In the genomic region with DNA sequence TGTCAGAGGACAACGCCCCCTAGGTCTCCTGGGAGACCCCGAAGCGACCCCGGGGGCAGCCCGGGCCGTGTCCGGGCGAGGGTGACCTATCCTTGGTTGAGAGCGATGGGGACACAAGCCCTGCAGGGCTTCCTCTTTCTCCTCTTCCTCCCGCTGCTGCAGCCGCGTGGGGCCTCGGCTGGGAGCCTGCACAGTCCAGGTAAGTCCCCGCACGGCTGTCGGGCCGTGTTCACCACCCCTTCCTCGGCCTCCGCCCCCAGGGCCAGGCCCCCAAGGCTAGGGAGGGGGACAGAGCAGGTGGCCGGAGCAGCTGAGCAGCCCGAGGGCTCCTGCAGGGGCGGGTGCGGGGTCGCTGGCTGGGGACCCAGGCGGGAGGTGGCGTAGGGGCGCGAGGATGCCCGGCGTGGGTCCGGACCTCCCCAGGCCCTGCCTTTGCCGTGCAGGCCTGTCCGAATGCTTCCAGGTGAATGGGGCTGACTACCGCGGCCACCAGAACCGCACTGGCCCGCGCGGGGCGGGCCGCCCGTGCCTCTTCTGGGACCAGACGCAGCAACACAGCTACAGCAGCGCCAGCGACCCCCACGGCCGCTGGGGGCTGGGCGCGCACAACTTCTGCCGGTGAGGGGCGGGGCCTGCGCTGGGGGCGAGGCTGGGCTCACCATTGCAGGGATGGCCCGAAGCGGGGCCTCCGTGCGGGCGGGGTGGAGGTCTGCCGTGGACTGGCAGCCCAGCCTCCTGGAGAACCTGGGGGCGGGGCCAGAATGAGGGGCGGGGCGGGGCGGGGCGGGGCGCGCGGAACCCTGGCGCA, we compare ENCODE assay signal across 8 cellular contexts. TPM values are rescaled to one million over a fixed set of nuclear protein-coding genes. Genes with fewer than 3 reads are reported as not detected.
A peak's percentile ranks its signal among the peaks of the same experiment; 100 is the strongest.
DNase-seq lines count a peak whose midpoint lies in the region; ATAC-seq, FAIRE-seq and TF ChIP-seq lines count a peak whose summit lies in the region.

No MANE protein-coding gene starts in this region.

- ATAC-seq in activated naive CD4-positive, alpha-beta T cell treated with anti-CD3 and anti-CD28 coated beads, Interleukin-2, amount 50 U/mL, for 72 hours: peak in 1 of 2 donors; percentile 40
- ATAC-seq in HepG2 (peak; percentile 28), HG03095 (IDR thresholded peaks at IDR 0.05; ENCODE audit: unreplicated experiment) (no peak)

- H3K79me2 ChIP-seq in MM.1S (ENCODE audit: low read length) (peaks cover 2% of the 10 kb centered on the region), HepG2 (ENCODE audit: insufficient read depth, low read length) (no peaks in the 10 kb centered on the region)

- H3K27ac ChIP-seq in MM.1S (ENCODE audit: low read length) (no peak overlapping the region), HepG2 (ENCODE audit: extremely low read length, insufficient read depth, low read length) (no peak overlapping the region), thymus (ENCODE audit: low read depth) (no peak overlapping the region)

- intact Hi-C loops in HepG2 (cut with micrococcal nuclease; ENCODE audit: unreplicated experiment): loop anchor here (2.0 kb wide), 1 partner anchor 18 kb away; no protein-coding TSS in a partner anchor

- peak overlapping the region; percentile 63; the same call in 1 of the 2 replicates for H2AFZ ChIP-seq in MM.1S (ENCODE audit: low read length)
- H2AFZ ChIP-seq in HepG2 (ENCODE audit: low read length): no peak overlapping the region

- 0% methylated on average over 12 of the region's 68 CpGs for WGBS in HepG2 (ENCODE audit: low lambda C conversion rate)
- WGBS in thymus: 1% methylated on average over 68 of the region's 68 CpGs

- TF ChIP-seq EP300 in HepG2 (IDR thresholded peaks at IDR 0.05; ENCODE audit: low read depth in 2 of 2, low read length in 2 of 2) (no peak), HepG2 (CRISPR knock-in tag; IDR thresholded peaks at IDR 0.05; ENCODE audit: borderline replicate concordance) (no peak)

- 0 out of 4 replicates have a peak, but pooled peaks of 1 of the 2 experiments have one; percentile 33 for TF ChIP-seq POLR2A in HepG2 (IDR thresholded peaks at IDR 0.05; ENCODE audit: insufficient read depth in 1 of 2, low read depth in 2 of 2, low read length in 2 of 2)

- H3K9ac ChIP-seq in MM.1S (ENCODE audit: low read length) (no peak overlapping the region), HepG2 (ENCODE audit: insufficient read depth, low read depth, low read length) (no peak overlapping the region)

- in situ Hi-C loops in G401 (cut with HindIII; ENCODE audit: low sequenced_read_pairs): no loop called here
- in situ Hi-C loops in SK-MEL-5 (cut with HindIII; ENCODE audit: low pct_unique_long_range_greater_than_20kb, low sequenced_read_pairs): no loop called here
- in situ Hi-C loops in HepG2 (cut with HindIII; ENCODE audit: extremely low pct_ligation_motif_present, low pct_unique_long_range_greater_than_20kb): no loop called here

- H3K4me2 ChIP-seq in MM.1S (ENCODE audit: low read depth, low read length) (peak overlapping the region; percentile 97), HepG2 (ENCODE audit: low read depth, low read length) (peak overlapping the region; percentile 91)

- no TSS peak for BruUV-seq in HepG2 (replicated peaks; lab: Mats Ljungman, UMichigan)

- DNase-seq in G401 (ENCODE audit: low spot score) (peak; percentile 47), MM.1S (no peak), SK-MEL-5 (ENCODE audit: low read depth, low spot score) (peak; percentile 78), HepG2 (ENCODE audit: low spot score) (peak; percentile 74), hippocampal formation (lab: John Stamatoyannopoulos, UW) (no peak)
- DNase-seq in activated naive CD4-positive, alpha-beta T cell treated with anti-CD3 and anti-CD28 coated beads, Interleukin-2, amount 50 U/mL, for 72 hours (ENCODE audit: low spot score in 2 of 2): peak; percentile 64 to 70

- H3K4me3 ChIP-seq in MM.1S (ENCODE audit: low read length) (peak overlapping the region; percentile 50), HepG2 (replicated peaks in 1 of 3; ENCODE audit: insufficient read depth in 1 of 3, low read depth in 2 of 3, low read length in 3 of 3) (peak overlapping the region; percentile 51 to 78 (median 63)), thymus (ENCODE audit: low read length) (peak overlapping the region; percentile 37)

- no peak overlapping the region for H3K27ac Mint-ChIP-seq in activated naive CD4-positive, alpha-beta T cell treated with anti-CD3 and anti-CD28 coated beads, Interleukin-2, amount 50 U/mL, for 72 hours

- H4K20me1 ChIP-seq in MM.1S (ENCODE audit: insufficient read depth, low read length) (no peaks in the 10 kb centered on the region), HepG2 (ENCODE audit: insufficient read depth, low read length) (no peaks in the 10 kb centered on the region)

- CTCF ChIA-PET in HepG2 (lab: Yijun Ruan, JAX; ENCODE audit: low intra/inter-chr PET ratio, low total read pairs): no interaction called here

- FAIRE-seq in HepG2 (lab: Jason Lieb, UNC): no peak

- TF ChIP-seq RAD21 in HepG2 (CRISPR knock-in tag; IDR thresholded peaks at IDR 0.05): no peak

- no peaks in the 10 kb centered on the region for H3K9me3 ChIP-seq in MM.1S (replicated peaks; ENCODE audit: insufficient read depth, low read length)
- no peaks in the 10 kb centered on the region for H3K9me3 ChIP-seq in HepG2 (ENCODE audit: low read length)
- no peaks in the 10 kb centered on the region for H3K9me3 ChIP-seq in thymus (ENCODE audit: control insufficient read depth)

- no peaks in the 10 kb centered on the region for H3K9me3 Mint-ChIP-seq in activated naive CD4-positive, alpha-beta T cell treated with anti-CD3 and anti-CD28 coated beads, Interleukin-2, amount 50 U/mL, for 72 hours

- no peaks in the 10 kb centered on the region for H3K36me3 ChIP-seq in MM.1S (replicated peaks; ENCODE audit: insufficient read depth, low read length)
- H3K36me3 ChIP-seq in HepG2 (replicated peaks in 1 of 2; ENCODE audit: control insufficient read depth in 1 of 2, insufficient read depth in 2 of 2, low read length in 2 of 2): no peaks in the 10 kb centered on the region
- no peaks in the 10 kb centered on the region for H3K36me3 ChIP-seq in thymus (ENCODE audit: control insufficient read depth, insufficient read depth)

- POLR2A ChIA-PET in HepG2 (lab: Yijun Ruan, JAX): interaction anchor here (0.6 to 2.5 kb wide), 9 partner anchors 15 to 63 kb away, joined by 3 to 11 read pairs (median 5); a partner anchor contains a TSS

- peaks cover 32% of the 10 kb centered on the region for H3K27me3 ChIP-seq in MM.1S (replicated peaks; ENCODE audit: insufficient read depth, low read length)
- H3K27me3 ChIP-seq in HepG2 (ENCODE audit: control insufficient read depth in 1 of 2, insufficient read depth in 2 of 2, low read length in 2 of 2): peaks cover 0 to 7% of the 10 kb centered on the region in 2 experiments; a peak in 3 of 5 replicates
- peaks cover 60% of the 10 kb centered on the region for H3K27me3 ChIP-seq in thymus (ENCODE audit: control insufficient read depth, insufficient read depth)

- H3K4me1 ChIP-seq in MM.1S (ENCODE audit: low read length): peaks cover 13% of the 10 kb centered on the region
- H3K4me1 ChIP-seq in HepG2 (ENCODE audit: insufficient read depth, low read length): peaks cover 24% of the 10 kb centered on the region
- H3K4me1 ChIP-seq in thymus (ENCODE audit: control insufficient read depth, insufficient read depth, low read length): peaks cover 41% of the 10 kb centered on the region

- TF ChIP-seq CTCF in MM.1S (IDR thresholded peaks at IDR 0.05; ENCODE audit: low read length) (no peak), HepG2 (CRISPR knock-in tag; IDR thresholded peaks at IDR 0.05) (no peak; the same call in 1 of the 2 replicates)

- H3F3A ChIP-seq in MM.1S (ENCODE audit: insufficient read depth, low read length): peaks cover 6% of the 10 kb centered on the region; the same call in 1 of the 2 replicates

- H3K36me3 Mint-ChIP-seq in activated naive CD4-positive, alpha-beta T cell treated with anti-CD3 and anti-CD28 coated beads, Interleukin-2, amount 50 U/mL, for 72 hours: peaks cover 0 to 8% of the 10 kb centered on the region in 2 donors

- H3K9me2 ChIP-seq in MM.1S (replicated peaks; ENCODE audit: insufficient read depth, low read length): no peaks in the 10 kb centered on the region

RNA-seq across cellular contexts. Expression of a gene that starts 0.5 kb away (rescaled TPM):
- 64.8 and 80.7 TPM in 2 replicates for total RNA-seq in G401 (2014; rRNA removed; shearing (Covaris generic))
- 3.7 and 4.5 TPM in 2 replicates for total RNA-seq in SK-MEL-5 (2014; rRNA removed; shearing (Covaris generic))
- 2.5 and 3.2 TPM in 2 replicates for polyA plus RNA-seq in SK-MEL-5 (2015; cell fraction: cytosol; rRNA removed)
- polyA plus RNA-seq in SK-MEL-5 (2015; cell fraction: nucleus; rRNA removed): 9.8 and 10.8 TPM in 2 replicates
- total RNA-seq in activated naive CD4-positive, alpha-beta T cell treated with anti-CD3 and anti-CD28 coated beads, Interleukin-2, amount 50 U/mL, for 72 hours: not detected
- 0.51 and 1.2 TPM in 2 replicates for total RNA-seq in HepG2 (2016; rRNA removed; fragmentation: Illumina TruSeq; extraction: Trizol)
- not detected in 2 replicates for total RNA-seq in HepG2 (2016; cell fraction: cytosol; rRNA removed; fragmentation: Illumina TruSeq; extraction: Trizol; ENCODE audit: low read depth)
- total RNA-seq in HepG2 (2016; cell fraction: insoluble cytoplasmic fraction; rRNA removed; fragmentation: Illumina TruSeq; extraction: Trizol): 0.37 and 1.4 TPM in 2 replicates
- total RNA-seq in HepG2 (2016; cell fraction: membrane; rRNA removed; fragmentation: Illumina TruSeq; extraction: Trizol): 0.25 and 0.31 TPM in 2 replicates
- 0.84 and 0.88 TPM in 2 replicates for total RNA-seq in HepG2 (2016; cell fraction: nucleus; rRNA removed; fragmentation: Illumina TruSeq; extraction: Trizol)
- polyA plus RNA-seq in HepG2 (2011; rRNA removed) (0.48 and 1.0 TPM in 2 replicates), thymus (3.1 TPM)
- 0.50 and 1.1 TPM in 2 replicates for polyA plus RNA-seq in HepG2 (2011; cell fraction: cytosol; rRNA removed)
- 2.7 and 4.2 TPM in 2 replicates for polyA plus RNA-seq in HepG2 (2011; cell fraction: nucleus; rRNA removed)
- 0.37 and 0.42 TPM in 2 replicates for polyA plus RNA-seq in HepG2 (2012)
- polyA plus RNA-seq in HepG2 (2016; cell fraction: cytosol; fragmentation: Illumina TruSeq; extraction: Trizol; ENCODE audit: low read depth): 0.07 and 0.14 TPM in 2 replicates
- polyA plus RNA-seq in HepG2 (2016; cell fraction: insoluble cytoplasmic fraction; fragmentation: Illumina TruSeq; extraction: Trizol; ENCODE audit: low read depth): 0.38 and 0.40 TPM in 2 replicates
- polyA plus RNA-seq in HepG2 (2016; cell fraction: membrane; fragmentation: Illumina TruSeq; extraction: Trizol; ENCODE audit: low read depth): 0.12 and 0.13 TPM in 2 replicates
- 0.93 and 1.5 TPM in 2 replicates for polyA plus RNA-seq in HepG2 (2016; cell fraction: nucleus; fragmentation: Illumina TruSeq; extraction: Trizol; ENCODE audit: insufficient read depth, low read depth)
- polyA minus RNA-seq in HepG2 (2011; rRNA and poly(A)+ RNA removed; ENCODE audit: low replicate concordance): 0.33 and 0.68 TPM in 2 replicates
- polyA minus RNA-seq in HepG2 (2011; cell fraction: cytosol; rRNA and poly(A)+ RNA removed): 0.49 and 0.62 TPM in 2 replicates
- not detected in 2 replicates for polyA minus RNA-seq in HepG2 (2011; cell fraction: nucleus; rRNA and poly(A)+ RNA removed)

RNA-seq across cellular contexts. Expression of a gene that starts 4.5 kb away (rescaled TPM):
- 29.0 and 43.4 TPM in 2 replicates for total RNA-seq in G401 (2014; rRNA removed; shearing (Covaris generic))
- 24.5 and 30.3 TPM in 2 replicates for total RNA-seq in SK-MEL-5 (2014; rRNA removed; shearing (Covaris generic))
- polyA plus RNA-seq in SK-MEL-5 (2015; cell fraction: cytosol; rRNA removed): 49.8 and 56.9 TPM in 2 replicates
- 76.1 and 88.0 TPM in 2 replicates for polyA plus RNA-seq in SK-MEL-5 (2015; cell fraction: nucleus; rRNA removed)
- total RNA-seq in activated naive CD4-positive, alpha-beta T cell treated with anti-CD3 and anti-CD28 coated beads, Interleukin-2, amount 50 U/mL, for 72 hours: 10 to 100 TPM; 24.0 to 31.6 TPM
- total RNA-seq in HepG2 (2016; rRNA removed; fragmentation: Illumina TruSeq; extraction: Trizol): 15.6 and 24.8 TPM in 2 replicates
- total RNA-seq in HepG2 (2016; cell fraction: cytosol; rRNA removed; fragmentation: Illumina TruSeq; extraction: Trizol; ENCODE audit: low read depth): 7.8 and 8.9 TPM in 2 replicates
- total RNA-seq in HepG2 (2016; cell fraction: insoluble cytoplasmic fraction; rRNA removed; fragmentation: Illumina TruSeq; extraction: Trizol): 13.6 and 26.2 TPM in 2 replicates
- 19.5 and 26.0 TPM in 2 replicates for total RNA-seq in HepG2 (2016; cell fraction: membrane; rRNA removed; fragmentation: Illumina TruSeq; extraction: Trizol)
- 16.6 and 19.1 TPM in 2 replicates for total RNA-seq in HepG2 (2016; cell fraction: nucleus; rRNA removed; fragmentation: Illumina TruSeq; extraction: Trizol)
- polyA plus RNA-seq in HepG2 (2011; rRNA removed) (15.9 and 17.4 TPM in 2 replicates), thymus (9.5 TPM)
- polyA plus RNA-seq in HepG2 (2011; cell fraction: cytosol; rRNA removed): 11.1 and 17.3 TPM in 2 replicates
- polyA plus RNA-seq in HepG2 (2011; cell fraction: nucleus; rRNA removed): 29.7 and 33.7 TPM in 2 replicates
- 6.7 and 7.6 TPM in 2 replicates for polyA plus RNA-seq in HepG2 (2012)
- 6.6 and 8.9 TPM in 2 replicates for polyA plus RNA-seq in HepG2 (2016; cell fraction: cytosol; fragmentation: Illumina TruSeq; extraction: Trizol; ENCODE audit: low read depth)
- polyA plus RNA-seq in HepG2 (2016; cell fraction: insoluble cytoplasmic fraction; fragmentation: Illumina TruSeq; extraction: Trizol; ENCODE audit: low read depth): 15.6 and 18.9 TPM in 2 replicates
- polyA plus RNA-seq in HepG2 (2016; cell fraction: membrane; fragmentation: Illumina TruSeq; extraction: Trizol; ENCODE audit: low read depth): 15.5 and 18.8 TPM in 2 replicates
- 35.6 and 37.9 TPM in 2 replicates for polyA plus RNA-seq in HepG2 (2016; cell fraction: nucleus; fragmentation: Illumina TruSeq; extraction: Trizol; ENCODE audit: insufficient read depth, low read depth)
- 34.1 and 50.0 TPM in 2 replicates for polyA minus RNA-seq in HepG2 (2011; rRNA and poly(A)+ RNA removed; ENCODE audit: low replicate concordance)
- polyA minus RNA-seq in HepG2 (2011; cell fraction: cytosol; rRNA and poly(A)+ RNA removed): 12.6 and 13.7 TPM in 2 replicates
- 4.7 and 6.1 TPM in 2 replicates for polyA minus RNA-seq in HepG2 (2011; cell fraction: nucleus; rRNA and poly(A)+ RNA removed)

RNA-seq across cellular contexts. Expression of a gene that starts 15.6 kb away (rescaled TPM):
- total RNA-seq in G401 (2014; rRNA removed; shearing (Covaris generic)): 9.3 and 19.0 TPM in 2 replicates
- total RNA-seq in SK-MEL-5 (2014; rRNA removed; shearing (Covaris generic)): 12.5 and 13.8 TPM in 2 replicates
- polyA plus RNA-seq in SK-MEL-5 (2015; cell fraction: cytosol; rRNA removed): 61.0 and 75.3 TPM in 2 replicates
- 99.2 and 159 TPM in 2 replicates for polyA plus RNA-seq in SK-MEL-5 (2015; cell fraction: nucleus; rRNA removed)
- 100 to 1,000 TPM; 125 to 193 TPM for total RNA-seq in activated naive CD4-positive, alpha-beta T cell treated with anti-CD3 and anti-CD28 coated beads, Interleukin-2, amount 50 U/mL, for 72 hours
- total RNA-seq in HepG2 (2016; rRNA removed; fragmentation: Illumina TruSeq; extraction: Trizol): 8.4 and 27.8 TPM in 2 replicates
- total RNA-seq in HepG2 (2016; cell fraction: cytosol; rRNA removed; fragmentation: Illumina TruSeq; extraction: Trizol; ENCODE audit: low read depth): 8.3 and 10.7 TPM in 2 replicates
- 8.6 and 25.9 TPM in 2 replicates for total RNA-seq in HepG2 (2016; cell fraction: insoluble cytoplasmic fraction; rRNA removed; fragmentation: Illumina TruSeq; extraction: Trizol)
- 12.7 and 13.0 TPM in 2 replicates for total RNA-seq in HepG2 (2016; cell fraction: membrane; rRNA removed; fragmentation: Illumina TruSeq; extraction: Trizol)
- 27.2 and 33.5 TPM in 2 replicates for total RNA-seq in HepG2 (2016; cell fraction: nucleus; rRNA removed; fragmentation: Illumina TruSeq; extraction: Trizol)
- 6.6 and 7.0 TPM in 2 replicates for polyA plus RNA-seq in HepG2 (2011; rRNA removed)
- 1.9 and 8.9 TPM in 2 replicates for polyA plus RNA-seq in HepG2 (2011; cell fraction: cytosol; rRNA removed)
- polyA plus RNA-seq in HepG2 (2011; cell fraction: nucleus; rRNA removed): 26.5 and 50.1 TPM in 2 replicates
- 6.9 and 11.9 TPM in 2 replicates for polyA plus RNA-seq in HepG2 (2012)
- polyA plus RNA-seq in HepG2 (2016; cell fraction: cytosol; fragmentation: Illumina TruSeq; extraction: Trizol; ENCODE audit: low read depth): 5.7 and 6.3 TPM in 2 replicates
- 14.9 and 16.6 TPM in 2 replicates for polyA plus RNA-seq in HepG2 (2016; cell fraction: insoluble cytoplasmic fraction; fragmentation: Illumina TruSeq; extraction: Trizol; ENCODE audit: low read depth)
- 6.9 and 8.9 TPM in 2 replicates for polyA plus RNA-seq in HepG2 (2016; cell fraction: membrane; fragmentation: Illumina TruSeq; extraction: Trizol; ENCODE audit: low read depth)
- polyA plus RNA-seq in HepG2 (2016; cell fraction: nucleus; fragmentation: Illumina TruSeq; extraction: Trizol; ENCODE audit: insufficient read depth, low read depth): 68.0 and 69.8 TPM in 2 replicates
- polyA minus RNA-seq in HepG2 (2011; rRNA and poly(A)+ RNA removed; ENCODE audit: low replicate concordance): 9.6 and 11.3 TPM in 2 replicates
- 3.5 and 4.1 TPM in 2 replicates for polyA minus RNA-seq in HepG2 (2011; cell fraction: cytosol; rRNA and poly(A)+ RNA removed)
- polyA minus RNA-seq in HepG2 (2011; cell fraction: nucleus; rRNA and poly(A)+ RNA removed): 9.4 and 9.8 TPM in 2 replicates
- 5.3 TPM for polyA plus RNA-seq in thymus

RNA-seq across cellular contexts. Expression of a gene that starts 48.1 kb away (rescaled TPM):
- not detected in 2 replicates for total RNA-seq in G401 (2014; rRNA removed; shearing (Covaris generic))
- total RNA-seq in SK-MEL-5 (2014; rRNA removed; shearing (Covaris generic)): not detected in 2 replicates
- not detected in 2 replicates for polyA plus RNA-seq in SK-MEL-5 (2015; cell fraction: cytosol; rRNA removed)
- not detected in 2 replicates for polyA plus RNA-seq in SK-MEL-5 (2015; cell fraction: nucleus; rRNA removed)
- total RNA-seq in activated naive CD4-positive, alpha-beta T cell treated with anti-CD3 and anti-CD28 coated beads, Interleukin-2, amount 50 U/mL, for 72 hours: under 1 TPM in 1 of 2 donors, not detected in 1; 0.11 TPM
- 0.08 and 0.15 TPM in 2 replicates for total RNA-seq in HepG2 (2016; rRNA removed; fragmentation: Illumina TruSeq; extraction: Trizol)
- total RNA-seq in HepG2 (2016; cell fraction: cytosol; rRNA removed; fragmentation: Illumina TruSeq; extraction: Trizol; ENCODE audit: low read depth): not detected in 2 replicates
- total RNA-seq in HepG2 (2016; cell fraction: insoluble cytoplasmic fraction; rRNA removed; fragmentation: Illumina TruSeq; extraction: Trizol): 0.09 and 0.11 TPM in 2 replicates
- total RNA-seq in HepG2 (2016; cell fraction: membrane; rRNA removed; fragmentation: Illumina TruSeq; extraction: Trizol): 0.09 and 0.14 TPM in 2 replicates
- not detected in 2 replicates for total RNA-seq in HepG2 (2016; cell fraction: nucleus; rRNA removed; fragmentation: Illumina TruSeq; extraction: Trizol)
- 0.26 and 0.48 TPM in 2 replicates for polyA plus RNA-seq in HepG2 (2011; rRNA removed)
- polyA plus RNA-seq in HepG2 (2011; cell fraction: cytosol; rRNA removed): 0.26 and 0.52 TPM in 2 replicates
- polyA plus RNA-seq in HepG2 (2011; cell fraction: nucleus; rRNA removed): 2.1 and 2.4 TPM in 2 replicates
- 0.32 and 0.53 TPM in 2 replicates for polyA plus RNA-seq in HepG2 (2012)
- 0.08 and 0.20 TPM in 2 replicates for polyA plus RNA-seq in HepG2 (2016; cell fraction: cytosol; fragmentation: Illumina TruSeq; extraction: Trizol; ENCODE audit: low read depth)
- 0.15 and 0.17 TPM in 2 replicates for polyA plus RNA-seq in HepG2 (2016; cell fraction: insoluble cytoplasmic fraction; fragmentation: Illumina TruSeq; extraction: Trizol; ENCODE audit: low read depth)
- polyA plus RNA-seq in HepG2 (2016; cell fraction: membrane; fragmentation: Illumina TruSeq; extraction: Trizol; ENCODE audit: low read depth): 0.15 TPM in 1 of 2 replicates, not detected in the other
- 1.1 and 1.3 TPM in 2 replicates for polyA plus RNA-seq in HepG2 (2016; cell fraction: nucleus; fragmentation: Illumina TruSeq; extraction: Trizol; ENCODE audit: insufficient read depth, low read depth)
- polyA minus RNA-seq in HepG2 (2011; rRNA and poly(A)+ RNA removed; ENCODE audit: low replicate concordance): 0.26 and 1.1 TPM in 2 replicates
- polyA minus RNA-seq in HepG2 (2011; cell fraction: cytosol; rRNA and poly(A)+ RNA removed): 0.44 and 0.79 TPM in 2 replicates
- 0.77 and 0.99 TPM in 2 replicates for polyA minus RNA-seq in HepG2 (2011; cell fraction: nucleus; rRNA and poly(A)+ RNA removed)
- polyA plus RNA-seq in thymus: 0.98 TPM

RNA-seq across cellular contexts. Expression of a gene that starts 52.9 kb away (rescaled TPM):
- total RNA-seq in G401 (2014; rRNA removed; shearing (Covaris generic)): 51.8 and 52.7 TPM in 2 replicates
- 19.3 and 25.8 TPM in 2 replicates for total RNA-seq in SK-MEL-5 (2014; rRNA removed; shearing (Covaris generic))
- polyA plus RNA-seq in SK-MEL-5 (2015; cell fraction: cytosol; rRNA removed): 31.1 and 34.1 TPM in 2 replicates
- polyA plus RNA-seq in SK-MEL-5 (2015; cell fraction: nucleus; rRNA removed): 87.6 and 88.5 TPM in 2 replicates
- total RNA-seq in activated naive CD4-positive, alpha-beta T cell treated with anti-CD3 and anti-CD28 coated beads, Interleukin-2, amount 50 U/mL, for 72 hours: 10 to 100 TPM; 28.8 to 55.4 TPM
- 9.9 and 12.4 TPM in 2 replicates for total RNA-seq in HepG2 (2016; rRNA removed; fragmentation: Illumina TruSeq; extraction: Trizol)
- 2.1 and 2.4 TPM in 2 replicates for total RNA-seq in HepG2 (2016; cell fraction: cytosol; rRNA removed; fragmentation: Illumina TruSeq; extraction: Trizol; ENCODE audit: low read depth)
- 7.4 and 12.0 TPM in 2 replicates for total RNA-seq in HepG2 (2016; cell fraction: insoluble cytoplasmic fraction; rRNA removed; fragmentation: Illumina TruSeq; extraction: Trizol)
- 5.7 and 6.7 TPM in 2 replicates for total RNA-seq in HepG2 (2016; cell fraction: membrane; rRNA removed; fragmentation: Illumina TruSeq; extraction: Trizol)
- 7.5 and 8.9 TPM in 2 replicates for total RNA-seq in HepG2 (2016; cell fraction: nucleus; rRNA removed; fragmentation: Illumina TruSeq; extraction: Trizol)
- polyA plus RNA-seq in HepG2 (2011; rRNA removed) (7.3 and 11.3 TPM in 2 replicates), thymus (34.1 TPM)
- polyA plus RNA-seq in HepG2 (2011; cell fraction: cytosol; rRNA removed): 7.4 and 13.0 TPM in 2 replicates
- polyA plus RNA-seq in HepG2 (2011; cell fraction: nucleus; rRNA removed): 19.4 and 20.7 TPM in 2 replicates
- 4.8 and 9.8 TPM in 2 replicates for polyA plus RNA-seq in HepG2 (2012)
- 1.4 and 1.7 TPM in 2 replicates for polyA plus RNA-seq in HepG2 (2016; cell fraction: cytosol; fragmentation: Illumina TruSeq; extraction: Trizol; ENCODE audit: low read depth)
- 9.4 and 11.6 TPM in 2 replicates for polyA plus RNA-seq in HepG2 (2016; cell fraction: insoluble cytoplasmic fraction; fragmentation: Illumina TruSeq; extraction: Trizol; ENCODE audit: low read depth)
- 5.2 and 5.3 TPM in 2 replicates for polyA plus RNA-seq in HepG2 (2016; cell fraction: membrane; fragmentation: Illumina TruSeq; extraction: Trizol; ENCODE audit: low read depth)
- polyA plus RNA-seq in HepG2 (2016; cell fraction: nucleus; fragmentation: Illumina TruSeq; extraction: Trizol; ENCODE audit: insufficient read depth, low read depth): 18.2 and 22.5 TPM in 2 replicates
- 19.9 and 35.0 TPM in 2 replicates for polyA minus RNA-seq in HepG2 (2011; rRNA and poly(A)+ RNA removed; ENCODE audit: low replicate concordance)
- 6.9 and 10.6 TPM in 2 replicates for polyA minus RNA-seq in HepG2 (2011; cell fraction: cytosol; rRNA and poly(A)+ RNA removed)
- 6.5 and 7.6 TPM in 2 replicates for polyA minus RNA-seq in HepG2 (2011; cell fraction: nucleus; rRNA and poly(A)+ RNA removed)

Comparison
In these comparisons a context has a peak if more than half of its experiments do, and no peak if none do; other contexts are left out.
1. DNase-seq: peak in G401 (single experiment), SK-MEL-5 (single experiment), activated naive CD4-positive, alpha-beta T cell treated with anti-CD3 and anti-CD28 coated beads, Interleukin-2, amount 50 U/mL, for 72 hours (2 of 2) and HepG2 (single experiment); none in MM.1S (single experiment) and hippocampal formation (0 of 2).
2. RNA of a gene that starts 0.5 kb away (total RNA-seq): 64.8 to 80.7 TPM in G401; 3.7 to 4.5 TPM in SK-MEL-5, 0.25 to 1.4 TPM in HepG2 and not detected in activated naive CD4-positive, alpha-beta T cell treated with anti-CD3 and anti-CD28 coated beads, Interleukin-2, amount 50 U/mL, for 72 hours; every median in the first group is over 10 times any median in the second.
3. Peak in every context shown above with its lines, with median percentiles within 50 percentile points of each other: H3K4me3 ChIP-seq.